In genomic region chr3:149455989-149456388, GRCh38 we compare ENCODE assay signal across 19 cellular contexts. TPM values are rescaled to one million over a fixed set of nuclear protein-coding genes. Genes with fewer than 3 reads are reported as not detected.
"Had no signal": no experiment of that assay in that cellular context is flagged by ENCODE, and none has a peak within 500 bp of the region (broad histone marks: within the 10 kb centered on the region; RNA-seq: fewer than 3 reads in every experiment).

No MANE protein-coding gene starts in this region.

- H3K27ac ChIP-seq: RWPE1 had no signal

- H3K4me3 ChIP-seq: MG63 had no signal

- DNase-seq: Karpas-422, KG1, MG63, NCI-H1092, NCI-H1105 treated with DMSO at 0.1 percent for 48 hours, NCI-H1417 treated with DMSO at 0.1 percent for 48 hours, NCI-H146, NCI-H1694 treated with DMSO at 0.1 percent for 48 hours, NCI-H1930, NCI-H2081, NCI-H2107, NCI-H2227 treated with DMSO at 0.1 percent for 48 hours, NCI-H524 treated with DMSO at 0.1 percent for 48 hours, NCI-H69, NCI-H774, SHP77 had no signal

- ATAC-seq: Panc1 had no signal

- H3K27me3 ChIP-seq: MG63 had no signal

- H3K36me3 ChIP-seq: MG63 had no signal

RNA-seq across cellular contexts. Expression of gene TM4SF4, which starts 18.5 kb away (rescaled TPM):
- total RNA-seq: SK-MEL-5 had no signal
